Comparison of ENCODE assay signal across 1 cellular context in genomic region chr1:244314921-244315544, GRCh38.
TF ChIP-seq lines count a peak whose summit lies in the region.

No MANE protein-coding gene starts in this region.

TF ChIP-seq in K562, 482 proteins besides CTCF, POLR2A, EP300 and RAD21 (continued from another document and continues in another):
- TF ChIP-seq MGA (IDR thresholded peaks at IDR 0.05) (peak; percentile 81), E2F6 (IDR thresholded peaks at IDR 0.05; ENCODE audit: borderline replicate concordance in 1 of 2, extremely low read depth in 1 of 2, insufficient read depth in 1 of 2, insufficient read length in 1 of 2, low read depth in 1 of 2, low read length in 1 of 2, poor library complexity in 1 of 2, severe bottlenecking in 1 of 2) (peak in 1 of 2 experiments; percentile 21), FOXK1 (CRISPR knock-in tag; IDR thresholded peaks at IDR 0.05; ENCODE audit: borderline replicate concordance) (no peak), RCOR1 (IDR thresholded peaks at IDR 0.05; ENCODE audit: borderline replicate concordance in 1 of 2, low read depth in 2 of 2, low read length in 2 of 2) (peak in 1 of 2 experiments; percentile 67; a peak in 1 of 4 replicates), ZBTB26 (CRISPR knock-in tag; IDR thresholded peaks at IDR 0.05) (no peak), FOXP4 (CRISPR knock-in tag; IDR thresholded peaks at IDR 0.05; ENCODE audit: borderline replicate concordance) (no peak), RBM14 (IDR thresholded peaks at IDR 0.05; ENCODE audit: borderline replicate concordance, insufficient read depth, low read depth, low read length) (no peak), OTX1 (CRISPR knock-in tag; IDR thresholded peaks at IDR 0.05) (no peak), MEIS2 (IDR thresholded peaks at IDR 0.05; ENCODE audit: partially characterized antibody) (no peak), ZNF121 (CRISPR knock-in tag; conservative IDR thresholded peaks at IDR 0.05) (no peak), E2F3 (CRISPR knock-in tag; IDR thresholded peaks at IDR 0.05) (no peak), MYC (IDR thresholded peaks at IDR 0.05; ENCODE audit: low read depth, low read length) (peak; percentile 19; the same call in 1 of the 2 replicates), MYC (CRISPR knock-in tag; IDR thresholded peaks at IDR 0.05; ENCODE audit: borderline replicate concordance, low read depth) (no peak), ZNF780A (CRISPR knock-in tag; IDR thresholded peaks at IDR 0.05) (no peak), CEBPG (CRISPR knock-in tag; IDR thresholded peaks at IDR 0.05) (no peak), CEBPG (tag; conservative IDR thresholded peaks at IDR 0.05 in 1 of 2, IDR thresholded peaks at IDR 0.05 in 1 of 2) (no peak), ZNF316 (IDR thresholded peaks at IDR 0.05) (no peak), ZNF778 (CRISPR knock-in tag; IDR thresholded peaks at IDR 0.05) (no peak), RBM34 (IDR thresholded peaks at IDR 0.05; ENCODE audit: borderline replicate concordance, insufficient read depth, low read length) (no peak), SMAD4 (CRISPR knock-in tag; conservative IDR thresholded peaks at IDR 0.05) (peak; percentile 23; the same call in 1 of the 2 replicates), MYNN (IDR thresholded peaks at IDR 0.05) (no peak), MYNN (CRISPR knock-in tag; IDR thresholded peaks at IDR 0.05) (no peak), SOX6 (IDR thresholded peaks at IDR 0.05) (no peak), AFF4 (CRISPR knock-in tag; IDR thresholded peaks at IDR 0.05) (no peak), MEF2A (IDR thresholded peaks at IDR 0.05; ENCODE audit: control insufficient read depth, low read depth, low read length) (no peak), MAX (CRISPR knock-in tag; IDR thresholded peaks at IDR 0.05) (peak; percentile 56; the same call in 1 of the 2 replicates), E4F1 (CRISPR knock-in tag; IDR thresholded peaks at IDR 0.05; ENCODE audit: borderline replicate concordance) (no peak), L3MBTL2 (IDR thresholded peaks at IDR 0.05) (peak; percentile 90), HDAC3 (IDR thresholded peaks at IDR 0.05; ENCODE audit: borderline replicate concordance, partially characterized antibody) (no peak), PATZ1 (CRISPR knock-in tag; IDR thresholded peaks at IDR 0.05; ENCODE audit: borderline replicate concordance) (no peak), ZNF589 (CRISPR knock-in tag; IDR thresholded peaks at IDR 0.05; ENCODE audit: low read depth) (no peak), CXXC5 (CRISPR knock-in tag; IDR thresholded peaks at IDR 0.05) (peak; percentile 27; the same call in 1 of the 2 replicates)
